In genomic region chr4:8391972-8392371, GRCh38 we compare ENCODE assay signal across 8 cellular contexts. TPM values are rescaled to one million over a fixed set of nuclear protein-coding genes. Genes with fewer than 3 reads are reported as not detected.
DNase-seq lines count a peak whose midpoint lies in the region; ATAC-seq and TF ChIP-seq lines count a peak whose summit lies in the region.

No MANE protein-coding gene starts in this region.

- POLR2A ChIA-PET in OCI-LY7 (lab: Charles Lee) = interaction anchor here (0.6 to 1.2 kb wide), 2 partner anchors 34 to 77 kb away, joined by 3 to 4 read pairs; no protein-coding TSS in a partner anchor

- H3K4me3 ChIP-seq in OCI-LY7 (ENCODE audit: low read depth, low read length, poor library complexity, severe bottlenecking) = peak overlapping the region; percentile 12

- H3K36me3 Mint-ChIP-seq in progenitor cell of endocrine pancreas (ENCODE audit: insufficient read depth) = peaks cover 8% of the 10 kb centered on the region

- H3K9me3 ChIP-seq in OCI-LY7 (ENCODE audit: low read length) = no peaks in the 10 kb centered on the region

- H3K27ac ChIP-seq in OCI-LY7 (ENCODE audit: low read depth, low read length, poor library complexity, severe bottlenecking) = peak overlapping the region; percentile 79
- peak overlapping the region; percentile 95 for H3K27ac ChIP-seq in substantia nigra (ENCODE audit: low read depth, low read length, poor library complexity, severe bottlenecking)

- ATAC-seq in GM18499 (IDR thresholded peaks at IDR 0.05; ENCODE audit: insufficient read depth, unreplicated experiment) (peak; percentile 66), GM21528 (IDR thresholded peaks at IDR 0.05; ENCODE audit: low FRiP score, unreplicated experiment) (no peak), esophagus mucosa (no peak)

- no TSS peak for BruUV-seq in OCI-LY7 (replicated peaks; lab: Mats Ljungman, UMichigan)

- intact Hi-C loops in OCI-LY7 (cut with micrococcal nuclease; ENCODE audit: unreplicated experiment) = loop anchor here (1.0 to 2.0 kb wide), 2 partner anchors 77 to 193 kb away; partner anchors contain the start of gene SH3TC1

- H3K4me3 Mint-ChIP-seq in progenitor cell of endocrine pancreas (ENCODE audit: low read depth) = no peak overlapping the region

- peak; percentile 70 for DNase-seq in HCEC 1CT
- peak; percentile 89 for DNase-seq in OCI-LY7 (ENCODE audit: low spot score)
- peak; percentile 57 for DNase-seq in glomerular endothelial cell (ENCODE audit: extremely low read depth, low read depth, low spot score)
- peak in 26 of 49 donors; percentile 5 to 58 (median 28) for DNase-seq in substantia nigra (lab: John Stamatoyannopoulos, UW)
- no peak for DNase-seq in progenitor cell of endocrine pancreas (ENCODE audit: low spot score, unreplicated experiment)

- TF ChIP-seq CTCF in OCI-LY7 (conservative IDR thresholded peaks at IDR 0.05; ENCODE audit: low read length) = no peak
- no peak for TF ChIP-seq CTCF in progenitor cell of endocrine pancreas (IDR thresholded peaks at IDR 0.05; ENCODE audit: unreplicated experiment)

- H3K4me1 ChIP-seq in OCI-LY7 (ENCODE audit: insufficient read depth, low read length, poor library complexity, severe bottlenecking) = peaks cover 32% of the 10 kb centered on the region

- no peaks in the 10 kb centered on the region for H3K79me2 ChIP-seq in OCI-LY7 (ENCODE audit: insufficient read depth, low read depth, low read length)

- peaks cover 11% of the 10 kb centered on the region for H3K4me1 Mint-ChIP-seq in progenitor cell of endocrine pancreas (ENCODE audit: low read depth)

- H3K4me2 ChIP-seq in OCI-LY7 (ENCODE audit: low read length) = peak overlapping the region; percentile 51

- no peaks in the 10 kb centered on the region for H3K27me3 Mint-ChIP-seq in progenitor cell of endocrine pancreas

- CTCF ChIA-PET in OCI-LY7 (lab: Charles Lee; ENCODE audit: unreplicated experiment) = no interaction called here

- peak overlapping the region; percentile 20; the same call in 1 of the 2 replicates for H2AFZ ChIP-seq in OCI-LY7 (ENCODE audit: low read length)

- no peaks in the 10 kb centered on the region for H3K9me2 ChIP-seq in OCI-LY7 (ENCODE audit: insufficient read depth, low read length)

- no peak overlapping the region for H3K27ac Mint-ChIP-seq in progenitor cell of endocrine pancreas

- no peaks in the 10 kb centered on the region for H3K36me3 ChIP-seq in OCI-LY7 (ENCODE audit: insufficient read depth, low read length)

- H3K9me3 Mint-ChIP-seq in progenitor cell of endocrine pancreas (ENCODE audit: low read depth) = no peaks in the 10 kb centered on the region

- H4K20me1 ChIP-seq in OCI-LY7 (ENCODE audit: insufficient read depth, low read length) = no peaks in the 10 kb centered on the region

RNA-seq across cellular contexts. Expression of gene ACOX3, which starts 48.6 kb away (rescaled TPM):
- total RNA-seq in OCI-LY7 (2014; rRNA removed; shearing (Covaris generic)) = 10.4 and 12.7 TPM in 2 replicates
- 16.8 and 21.0 TPM in 2 replicates for total RNA-seq in OCI-LY7 (2022)
- total RNA-seq in glomerular endothelial cell = 31.5 and 35.4 TPM in 2 replicates
- 48.0 TPM for total RNA-seq in esophagus mucosa
- total RNA-seq in progenitor cell of endocrine pancreas = 22.6 and 25.3 TPM in 2 replicates

RNA-seq across cellular contexts. Expression of gene TRMT44, which starts 48.6 kb away (rescaled TPM):
- 23.0 and 26.6 TPM in 2 replicates for total RNA-seq in OCI-LY7 (2014; rRNA removed; shearing (Covaris generic))
- total RNA-seq in OCI-LY7 (2022) (23.3 and 28.3 TPM in 2 replicates), glomerular endothelial cell (13.1 and 21.8 TPM in 2 replicates), esophagus mucosa (15.7 TPM), progenitor cell of endocrine pancreas (29.1 and 31.0 TPM in 2 replicates)
